In genomic region chr2:19026156-19026660, GRCh38 we compare ENCODE assay signal across 20 cellular contexts.
DNase-seq lines count a peak whose midpoint lies in the region; ATAC-seq and TF ChIP-seq lines count a peak whose summit lies in the region.
"Had no signal": no experiment of that assay in that cellular context is flagged by ENCODE, and none has a peak within 500 bp of the region (broad histone marks: within the 10 kb centered on the region; RNA-seq: fewer than 3 reads in every experiment).

No MANE protein-coding gene starts in this region.

- BruUV-seq in mammary epithelial cell (replicated peaks; lab: Mats Ljungman, UMichigan) = no TSS peak
- no TSS peak for BruUV-seq in MCF 10A (replicated peaks; lab: Mats Ljungman, UMichigan)

- no peaks in the 10 kb centered on the region for H3K27me3 Mint-ChIP-seq in MCF 10A (ENCODE audit: insufficient read depth, unreplicated experiment)
- H3K27me3 Mint-ChIP-seq in mesothelial cell of epicardium (ENCODE audit: low read depth) = no peaks in the 10 kb centered on the region
- H3K27me3 Mint-ChIP-seq: B cell; CD4-positive, CD25-positive, alpha-beta regulatory T cell had no signal

- no peaks in the 10 kb centered on the region for H3K9me3 Mint-ChIP-seq in MCF 10A (ENCODE audit: unreplicated experiment)
- H3K9me3 Mint-ChIP-seq in stimulated activated effector memory CD8-positive, alpha-beta T cell treated with anti-CD3 and anti-CD28 coated beads, Interleukin-12 subunit alpha, Interleukin-12 subunit beta, amount 100 ng/mL, for 72 hours = no peaks in the 10 kb centered on the region
- H3K9me3 Mint-ChIP-seq in mesothelial cell of epicardium = no peaks in the 10 kb centered on the region
- H3K9me3 Mint-ChIP-seq: CD8-positive, alpha-beta T cell had no signal

- no peak overlapping the region for H3K27ac Mint-ChIP-seq in MCF 10A (ENCODE audit: low read depth, unreplicated experiment)
- H3K27ac Mint-ChIP-seq in stimulated activated effector memory CD8-positive, alpha-beta T cell treated with anti-CD3 and anti-CD28 coated beads, Interleukin-12 subunit alpha, Interleukin-12 subunit beta, amount 100 ng/mL, for 72 hours = no peak overlapping the region
- H3K27ac Mint-ChIP-seq in mesothelial cell of epicardium = no peak overlapping the region
- H3K27ac Mint-ChIP-seq: B cell; CD8-positive, alpha-beta T cell had no signal

- ATAC-seq in stimulated activated effector memory CD8-positive, alpha-beta T cell treated with anti-CD3 and anti-CD28 coated beads, Interleukin-12 subunit alpha, Interleukin-12 subunit beta, amount 100 ng/mL, for 72 hours = no peak
- ATAC-seq: CD8-positive, alpha-beta T cell had no signal

- dilution Hi-C loops in mammary epithelial cell (cut with HindIII; ENCODE audit: low sequenced_read_pairs) = no loop called here

- H3K4me2 ChIP-seq in mammary epithelial cell (ENCODE audit: insufficient read depth, low read depth, low read length) = peak overlapping the region; percentile 14
- H3K4me2 ChIP-seq: BLaER1 had no signal

- H3K9me3 ChIP-seq in mammary epithelial cell (replicated peaks; ENCODE audit: insufficient read depth, low read length) = no peaks in the 10 kb centered on the region
- H3K9me3 ChIP-seq: BLaER1, Caco-2 had no signal

- in situ Hi-C loops in mammary epithelial cell (cut with MboI; ENCODE audit: low sequenced_read_pairs in 2 of 2) = no loop called here

- H3K36me3 ChIP-seq in mammary epithelial cell (ENCODE audit: insufficient read depth, low read length) = no peaks in the 10 kb centered on the region
- H3K36me3 ChIP-seq: BLaER1 had no signal

- DNase-seq in mammary epithelial cell = peak; percentile 44
- DNase-seq in MCF 10A (ENCODE audit: unreplicated experiment) = no peak
- DNase-seq in epithelial cell of prostate (ENCODE audit: low read depth, low spot score) = no peak
- peak; percentile 34 for DNase-seq in fibroblast of peridontal ligament (ENCODE audit: extremely low read depth)
- DNase-seq in NK-92 (lab: John Stamatoyannopoulos, UW; ENCODE audit: unreplicated experiment) = no peak
- no peak for DNase-seq in MV-4-11 (lab: John Stamatoyannopoulos, UW)
- no peak for DNase-seq in stimulated activated effector memory CD8-positive, alpha-beta T cell treated with anti-CD3 and anti-CD28 coated beads, Interleukin-12 subunit alpha, Interleukin-12 subunit beta, amount 100 ng/mL, for 72 hours (ENCODE audit: low spot score in 2 of 2)
- no peak for DNase-seq in mesothelial cell of epicardium (ENCODE audit: low spot score in 2 of 2, unreplicated experiment in 2 of 2)
- DNase-seq: Caco-2; CD4-positive, CD25-positive, alpha-beta regulatory T cell; CD8-positive, alpha-beta T cell; DMS153; DND-41; GM23248; H7; HCEC 1CT had no signal

- H3K4me1 ChIP-seq in mammary epithelial cell (ENCODE audit: insufficient read depth, low read length) = peaks cover 21% of the 10 kb centered on the region
- H3K4me1 ChIP-seq: Caco-2 had no signal

- no peaks in the 10 kb centered on the region for H3K79me2 ChIP-seq in mammary epithelial cell (ENCODE audit: insufficient read depth, low read length)

- CTCF ChIA-PET in mammary epithelial cell (lab: Charles Lee; ENCODE audit: low non-redundant PET) = no interaction called here
- CTCF ChIA-PET in MCF 10A (lab: Yijun Ruan, JAX) = interaction anchor here (0.6 to 0.9 kb wide), 2 partner anchors 616 to 1176 kb away, joined by 3 read pairs; no protein-coding TSS in a partner anchor

- H3K27ac ChIP-seq in mammary epithelial cell (ENCODE audit: insufficient read depth, low read depth, low read length) (peak overlapping the region; percentile 47), epithelial cell of prostate (peak overlapping the region; percentile 9)
- H3K27ac ChIP-seq: 22Rv1, BLaER1, C4-2B, GM23248 had no signal

- H3K4me1 Mint-ChIP-seq in MCF 10A (ENCODE audit: insufficient read depth, unreplicated experiment) (peaks cover 17% of the 10 kb centered on the region), mesothelial cell of epicardium (peaks cover 27% of the 10 kb centered on the region)
- no peaks in the 10 kb centered on the region for H3K4me1 Mint-ChIP-seq in stimulated activated effector memory CD8-positive, alpha-beta T cell treated with anti-CD3 and anti-CD28 coated beads, Interleukin-12 subunit alpha, Interleukin-12 subunit beta, amount 100 ng/mL, for 72 hours
- H3K4me1 Mint-ChIP-seq: CD4-positive, CD25-positive, alpha-beta regulatory T cell had no signal

- peak overlapping the region; percentile 58 for H2AFZ ChIP-seq in mammary epithelial cell (ENCODE audit: low read depth, low read length)
- H2AFZ ChIP-seq: GM23248 had no signal

- intact Hi-C loops in mammary epithelial cell (cut with micrococcal nuclease) (no loop called here), MCF 10A (cut with micrococcal nuclease) (no loop called here)

- no peaks in the 10 kb centered on the region for H4K20me1 ChIP-seq in mammary epithelial cell (ENCODE audit: insufficient read depth, low read length)
- H4K20me1 ChIP-seq: BLaER1 had no signal

- POLR2A ChIA-PET in MCF 10A (lab: Yijun Ruan, JAX) = interaction anchor here (1.0 to 1.6 kb wide), 3 partner anchors 10 to 321 kb away, joined by 3 to 4 read pairs (median 3); no protein-coding TSS in a partner anchor

- no peak overlapping the region for H3K9ac ChIP-seq in mammary epithelial cell (ENCODE audit: insufficient read depth, low read length)
- H3K9ac ChIP-seq: BLaER1, GM23248 had no signal

- no peak overlapping the region for H3K4me3 ChIP-seq in mammary epithelial cell (replicated peaks in 1 of 3; ENCODE audit: insufficient read depth in 1 of 3, low read depth in 2 of 3, low read length in 3 of 3)
- H3K4me3 ChIP-seq: BLaER1, GM23248 had no signal

- no peak for TF ChIP-seq CTCF in mammary epithelial cell (conservative IDR thresholded peaks at IDR 0.05 in 1 of 2, IDR thresholded peaks at IDR 0.05 in 1 of 2; ENCODE audit: extremely low read depth in 1 of 2, insufficient read depth in 1 of 2, low read depth in 1 of 2, low read length in 2 of 2)
- TF ChIP-seq CTCF in MCF 10A (IDR thresholded peaks at IDR 0.05; ENCODE audit: unreplicated experiment) = no peak
- no peak for TF ChIP-seq CTCF in mesothelial cell of epicardium (IDR thresholded peaks at IDR 0.05; ENCODE audit: unreplicated experiment)

- WGBS in mammary epithelial cell (ENCODE audit: low coverage, missing lambda C conversion rate) = 50% methylated on average over 2 of the region's 2 CpGs

- H3K27me3 ChIP-seq in mammary epithelial cell (ENCODE audit: insufficient read depth, low read length) = no peaks in the 10 kb centered on the region
- H3K27me3 ChIP-seq: BLaER1 had no signal

- H3K4me3 Mint-ChIP-seq in MCF 10A (ENCODE audit: unreplicated experiment) (no peak overlapping the region), mesothelial cell of epicardium (no peak overlapping the region)
- no peak overlapping the region for H3K4me3 Mint-ChIP-seq in stimulated activated effector memory CD8-positive, alpha-beta T cell treated with anti-CD3 and anti-CD28 coated beads, Interleukin-12 subunit alpha, Interleukin-12 subunit beta, amount 100 ng/mL, for 72 hours
- H3K4me3 Mint-ChIP-seq: B cell; CD4-positive, CD25-positive, alpha-beta regulatory T cell; CD8-positive, alpha-beta T cell had no signal

- no peaks in the 10 kb centered on the region for H3K36me3 Mint-ChIP-seq in MCF 10A (ENCODE audit: insufficient read depth, unreplicated experiment)
- H3K36me3 Mint-ChIP-seq in stimulated activated effector memory CD8-positive, alpha-beta T cell treated with anti-CD3 and anti-CD28 coated beads, Interleukin-12 subunit alpha, Interleukin-12 subunit beta, amount 100 ng/mL, for 72 hours = no peaks in the 10 kb centered on the region
- no peaks in the 10 kb centered on the region for H3K36me3 Mint-ChIP-seq in mesothelial cell of epicardium
- H3K36me3 Mint-ChIP-seq: CD4-positive, CD25-positive, alpha-beta regulatory T cell; CD8-positive, alpha-beta T cell had no signal

Comparison
In these comparisons a context has a peak if more than half of its experiments do, and no peak if none do; other contexts are left out.
1. DNase-seq: peak in mammary epithelial cell (single experiment) and fibroblast of peridontal ligament (single experiment); none in MCF 10A (single experiment), epithelial cell of prostate (single experiment), NK-92 (single experiment), MV-4-11 (single experiment), stimulated activated effector memory CD8-positive, alpha-beta T cell treated with anti-CD3 and anti-CD28 coated beads, Interleukin-12 subunit alpha, Interleukin-12 subunit beta, amount 100 ng/mL, for 72 hours (0 of 2) and mesothelial cell of epicardium (0 of 2).